2 cellular contexts compared by ENCODE assay signal in genomic region chr7:99402854-99403253, GRCh38.
A peak's percentile ranks its signal among the peaks of the same experiment; 100 is the strongest.
TF ChIP-seq lines count a peak whose summit lies in the region.

No MANE protein-coding gene starts in this region.

TF ChIP-seq in HEK293, 187 proteins besides CTCF, POLR2A, EP300 and RAD21:
- TF ChIP-seq ZNF623 (tag by site-specific recombination; IDR thresholded peaks at IDR 0.05), result peak; percentile 99
- TF ChIP-seq ZNF560 (tag by site-specific recombination; IDR thresholded peaks at IDR 0.05; ENCODE audit: borderline replicate concordance), result no peak
- TF ChIP-seq ZSCAN23 (tag by site-specific recombination; IDR thresholded peaks at IDR 0.05), result no peak
- no peak for TF ChIP-seq ZNF837 (tag by site-specific recombination; IDR thresholded peaks at IDR 0.05)
- TF ChIP-seq ZSCAN18 (tag by site-specific recombination; IDR thresholded peaks at IDR 0.05), result no peak
- TF ChIP-seq PRDM1 (tag by site-specific recombination; IDR thresholded peaks at IDR 0.05), result no peak
- TF ChIP-seq BCL11A (tag by site-specific recombination; IDR thresholded peaks at IDR 0.05; ENCODE audit: low read depth), result no peak
- TF ChIP-seq ZNF174 (tag by site-specific recombination; IDR thresholded peaks at IDR 0.05), result no peak

TF ChIP-seq in K562, 482 proteins besides CTCF, POLR2A, EP300 and RAD21:
- TF ChIP-seq RBM25 (IDR thresholded peaks at IDR 0.05; ENCODE audit: low read depth, low read length, severe bottlenecking) (peak; percentile 86), BCOR (IDR thresholded peaks at IDR 0.05) (0 out of 2 replicates have a peak, but pooled peaks have one; percentile 27), YY1 (IDR thresholded peaks at IDR 0.05; ENCODE audit: borderline replicate concordance in 1 of 3, control insufficient read depth in 1 of 3, extremely low read depth in 1 of 3, insufficient read depth in 3 of 3, insufficient read length in 1 of 3, insufficient replicate concordance in 2 of 3, low read depth in 1 of 3, low read length in 2 of 3) (no peak), ZNF165 (CRISPR knock-in tag; IDR thresholded peaks at IDR 0.05; ENCODE audit: borderline replicate concordance) (no peak)
